ENCODE assay signal across 2 cellular contexts in the genomic region with DNA sequence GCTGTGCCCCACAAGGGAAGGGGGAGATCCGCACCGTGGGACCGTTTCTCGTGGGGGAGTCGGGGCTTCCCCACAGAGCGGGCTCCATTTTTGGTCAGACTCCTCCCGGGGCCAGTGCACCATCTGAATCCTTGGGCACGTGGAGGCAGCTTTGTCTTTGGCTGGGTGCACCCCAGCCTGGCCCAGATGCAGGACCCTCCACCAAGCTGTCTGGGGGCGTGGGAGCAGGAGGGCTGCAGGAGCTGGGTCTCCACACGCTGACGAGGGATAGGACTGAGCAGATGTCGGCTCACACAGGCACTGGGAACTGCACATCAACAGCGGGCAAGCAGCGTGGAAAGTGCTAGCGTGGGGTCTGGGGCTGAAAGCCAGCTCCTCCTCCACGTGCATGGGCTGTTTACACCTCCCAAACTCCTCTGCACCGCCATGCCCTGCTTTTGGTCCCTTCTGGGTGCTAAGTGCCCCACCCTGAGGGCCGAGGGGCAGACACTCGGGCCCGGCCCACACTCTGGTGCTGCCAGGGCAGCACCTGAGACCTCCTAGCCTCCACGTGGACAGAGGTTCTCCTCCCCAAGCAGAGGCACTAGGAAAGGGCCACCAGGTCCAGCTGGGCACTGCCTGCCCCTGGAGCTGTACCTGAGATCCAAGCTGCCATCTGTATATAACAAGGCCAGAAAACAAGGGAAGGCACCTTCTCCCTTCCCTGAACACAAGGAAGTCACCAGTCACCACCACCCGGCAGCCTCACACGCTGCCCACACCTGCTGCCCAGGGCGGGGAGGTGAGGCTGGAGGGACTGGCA.
TF ChIP-seq lines count a peak whose summit lies in the region.

No MANE protein-coding gene starts in this region.

TF ChIP-seq in SK-N-SH, 30 proteins besides CTCF, POLR2A, EP300 and RAD21 (continued from another document):
- TF ChIP-seq, protein P1, sequence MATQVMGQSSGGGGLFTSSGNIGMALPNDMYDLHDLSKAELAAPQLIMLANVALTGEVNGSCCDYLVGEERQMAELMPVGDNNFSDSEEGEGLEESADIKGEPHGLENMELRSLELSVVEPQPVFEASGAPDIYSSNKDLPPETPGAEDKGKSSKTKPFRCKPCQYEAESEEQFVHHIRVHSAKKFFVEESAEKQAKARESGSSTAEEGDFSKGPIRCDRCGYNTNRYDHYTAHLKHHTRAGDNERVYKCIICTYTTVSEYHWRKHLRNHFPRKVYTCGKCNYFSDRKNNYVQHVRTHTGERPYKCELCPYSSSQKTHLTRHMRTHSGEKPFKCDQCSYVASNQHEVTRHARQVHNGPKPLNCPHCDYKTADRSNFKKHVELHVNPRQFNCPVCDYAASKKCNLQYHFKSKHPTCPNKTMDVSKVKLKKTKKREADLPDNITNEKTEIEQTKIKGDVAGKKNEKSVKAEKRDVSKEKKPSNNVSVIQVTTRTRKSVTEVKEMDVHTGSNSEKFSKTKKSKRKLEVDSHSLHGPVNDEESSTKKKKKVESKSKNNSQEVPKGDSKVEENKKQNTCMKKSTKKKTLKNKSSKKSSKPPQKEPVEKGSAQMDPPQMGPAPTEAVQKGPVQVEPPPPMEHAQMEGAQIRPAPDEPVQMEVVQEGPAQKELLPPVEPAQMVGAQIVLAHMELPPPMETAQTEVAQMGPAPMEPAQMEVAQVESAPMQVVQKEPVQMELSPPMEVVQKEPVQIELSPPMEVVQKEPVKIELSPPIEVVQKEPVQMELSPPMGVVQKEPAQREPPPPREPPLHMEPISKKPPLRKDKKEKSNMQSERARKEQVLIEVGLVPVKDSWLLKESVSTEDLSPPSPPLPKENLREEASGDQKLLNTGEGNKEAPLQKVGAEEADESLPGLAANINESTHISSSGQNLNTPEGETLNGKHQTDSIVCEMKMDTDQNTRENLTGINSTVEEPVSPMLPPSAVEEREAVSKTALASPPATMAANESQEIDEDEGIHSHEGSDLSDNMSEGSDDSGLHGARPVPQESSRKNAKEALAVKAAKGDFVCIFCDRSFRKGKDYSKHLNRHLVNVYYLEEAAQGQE (IDR thresholded peaks at IDR 0.05; ENCODE audit: low read depth, low read length): no peak
- TF ChIP-seq EZH2phosphoT487 (IDR thresholded peaks at IDR 0.05; ENCODE audit: borderline replicate concordance, low read depth) (no peak), ELF1 (IDR thresholded peaks at IDR 0.05) (no peak)
TF ChIP-seq in SK-N-SH: peak in this region for 0.

TF ChIP-seq in SK-N-SH treated with all-trans-retinoic acid at 6 μM for 48 hours, 23 proteins besides CTCF, POLR2A, EP300 and RAD21 (continued from another document):
- TF ChIP-seq, protein P2, sequence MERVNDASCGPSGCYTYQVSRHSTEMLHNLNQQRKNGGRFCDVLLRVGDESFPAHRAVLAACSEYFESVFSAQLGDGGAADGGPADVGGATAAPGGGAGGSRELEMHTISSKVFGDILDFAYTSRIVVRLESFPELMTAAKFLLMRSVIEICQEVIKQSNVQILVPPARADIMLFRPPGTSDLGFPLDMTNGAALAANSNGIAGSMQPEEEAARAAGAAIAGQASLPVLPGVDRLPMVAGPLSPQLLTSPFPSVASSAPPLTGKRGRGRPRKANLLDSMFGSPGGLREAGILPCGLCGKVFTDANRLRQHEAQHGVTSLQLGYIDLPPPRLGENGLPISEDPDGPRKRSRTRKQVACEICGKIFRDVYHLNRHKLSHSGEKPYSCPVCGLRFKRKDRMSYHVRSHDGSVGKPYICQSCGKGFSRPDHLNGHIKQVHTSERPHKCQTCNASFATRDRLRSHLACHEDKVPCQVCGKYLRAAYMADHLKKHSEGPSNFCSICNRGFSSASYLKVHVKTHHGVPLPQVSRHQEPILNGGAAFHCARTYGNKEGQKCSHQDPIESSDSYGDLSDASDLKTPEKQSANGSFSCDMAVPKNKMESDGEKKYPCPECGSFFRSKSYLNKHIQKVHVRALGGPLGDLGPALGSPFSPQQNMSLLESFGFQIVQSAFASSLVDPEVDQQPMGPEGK (CRISPR knock-in tag; IDR thresholded peaks at IDR 0.05; ENCODE audit: borderline replicate concordance): no peak
- TF ChIP-seq PPARA (CRISPR knock-in tag; IDR thresholded peaks at IDR 0.05; ENCODE audit: borderline replicate concordance): no peak
- TF ChIP-seq ZC3H10 (CRISPR knock-in tag; IDR thresholded peaks at IDR 0.05): no peak
- no peak for TF ChIP-seq ARNTL (CRISPR knock-in tag; IDR thresholded peaks at IDR 0.05; ENCODE audit: borderline replicate concordance, low read depth)
- no peak for TF ChIP-seq ZFP3 (CRISPR knock-in tag; IDR thresholded peaks at IDR 0.05)
- no peak for TF ChIP-seq ZNF70 (CRISPR knock-in tag; IDR thresholded peaks at IDR 0.05)
- no peak for TF ChIP-seq TCF4 (CRISPR knock-in tag; IDR thresholded peaks at IDR 0.05; ENCODE audit: borderline replicate concordance)
- no peak for TF ChIP-seq ZFP30 (CRISPR knock-in tag; IDR thresholded peaks at IDR 0.05)
- TF ChIP-seq CSDC2 (CRISPR knock-in tag; IDR thresholded peaks at IDR 0.05): no peak
- TF ChIP-seq, protein P3, sequence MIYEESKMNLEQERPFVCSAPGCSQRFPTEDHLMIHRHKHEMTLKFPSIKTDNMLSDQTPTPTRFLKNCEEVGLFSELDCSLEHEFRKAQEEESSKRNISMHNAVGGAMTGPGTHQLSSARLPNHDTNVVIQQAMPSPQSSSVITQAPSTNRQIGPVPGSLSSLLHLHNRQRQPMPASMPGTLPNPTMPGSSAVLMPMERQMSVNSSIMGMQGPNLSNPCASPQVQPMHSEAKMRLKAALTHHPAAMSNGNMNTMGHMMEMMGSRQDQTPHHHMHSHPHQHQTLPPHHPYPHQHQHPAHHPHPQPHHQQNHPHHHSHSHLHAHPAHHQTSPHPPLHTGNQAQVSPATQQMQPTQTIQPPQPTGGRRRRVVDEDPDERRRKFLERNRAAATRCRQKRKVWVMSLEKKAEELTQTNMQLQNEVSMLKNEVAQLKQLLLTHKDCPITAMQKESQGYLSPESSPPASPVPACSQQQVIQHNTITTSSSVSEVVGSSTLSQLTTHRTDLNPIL (CRISPR knock-in tag; IDR thresholded peaks at IDR 0.05; ENCODE audit: low read depth): no peak
- TF ChIP-seq ISL1 (CRISPR knock-in tag; IDR thresholded peaks at IDR 0.05): no peak
